ENCODE assay signal across 9 cellular contexts in the genomic region with DNA sequence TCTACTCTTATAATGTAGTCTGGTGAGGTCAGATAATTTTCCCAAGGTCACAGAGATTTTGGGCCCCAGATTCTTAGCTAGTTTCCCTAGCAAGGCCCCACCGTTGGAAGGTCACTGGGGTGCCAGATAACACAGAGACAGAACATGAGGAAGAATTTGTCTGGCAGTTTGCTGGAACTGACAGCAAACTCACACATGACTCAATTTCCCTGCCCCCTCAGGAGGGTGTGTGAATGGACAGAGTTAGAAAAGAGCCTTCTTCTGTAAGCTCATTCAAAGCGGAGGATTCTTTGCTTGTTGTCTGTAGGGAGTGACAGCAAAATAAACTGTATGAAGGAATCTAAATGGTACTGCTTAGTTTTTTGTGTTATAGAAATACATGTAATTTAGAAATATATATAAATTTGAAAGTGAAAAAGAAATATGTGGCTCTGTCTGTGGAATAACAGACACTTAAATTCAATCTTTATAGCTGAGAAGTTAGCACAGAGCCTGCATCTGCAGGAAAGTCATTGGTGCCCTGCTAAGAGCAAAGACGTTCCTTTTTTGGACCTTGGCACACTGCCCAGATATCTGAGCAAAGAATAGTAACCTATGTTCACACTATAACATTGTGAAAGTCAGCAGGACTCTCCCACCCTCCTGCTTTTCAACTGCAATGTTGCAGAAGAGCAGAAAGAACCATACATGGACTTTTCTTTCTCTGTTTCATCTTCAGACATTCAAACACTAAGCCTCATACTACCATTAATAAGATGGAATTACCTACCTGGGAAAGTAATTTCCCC. TPM values are rescaled to one million over a fixed set of nuclear protein-coding genes. Genes with fewer than 3 reads are reported as not detected.
DNase-seq lines count a peak whose midpoint lies in the region; ATAC-seq and TF ChIP-seq lines count a peak whose summit lies in the region.
"Had no signal": no experiment of that assay in that cellular context is flagged by ENCODE, and none has a peak within 500 bp of the region (broad histone marks: within the 10 kb centered on the region; RNA-seq: fewer than 3 reads in every experiment).

No MANE protein-coding gene starts in this region.

- no peaks in the 10 kb centered on the region for H3K27me3 Mint-ChIP-seq in IgD-negative memory B cell
- H3K27me3 Mint-ChIP-seq in activated naive CD8-positive, alpha-beta T cell treated with anti-CD3 and anti-CD28 coated beads for 36 hours, result no peaks in the 10 kb centered on the region

- ATAC-seq in HG02852 (IDR thresholded peaks at IDR 0.05; ENCODE audit: unreplicated experiment), result no peak

- H3K27me3 ChIP-seq in DOHH2 (ENCODE audit: control insufficient read depth, low read length), result no peaks in the 10 kb centered on the region
- H3K27me3 ChIP-seq in muscle layer of duodenum (ENCODE audit: low read depth, low read length), result no peaks in the 10 kb centered on the region

- H3K36me3 Mint-ChIP-seq in IgD-negative memory B cell, result peaks cover 4% of the 10 kb centered on the region
- peaks cover 25% of the 10 kb centered on the region for H3K36me3 Mint-ChIP-seq in activated naive CD8-positive, alpha-beta T cell treated with anti-CD3 and anti-CD28 coated beads for 36 hours

- H3K36me3 ChIP-seq in DOHH2 (ENCODE audit: control insufficient read depth, low read length) (peaks cover 50% of the 10 kb centered on the region), muscle layer of duodenum (ENCODE audit: control insufficient read depth in 1 of 2, insufficient read depth in 2 of 2, low read length in 2 of 2) (peaks cover 9 to 15% of the 10 kb centered on the region in 2 donors)

- peak overlapping the region in 3 of 4 donors; percentile 18 to 96 (median 91) for H3K4me3 Mint-ChIP-seq in IgD-negative memory B cell
- peak overlapping the region; percentile 98 for H3K4me3 Mint-ChIP-seq in activated naive CD8-positive, alpha-beta T cell treated with anti-CD3 and anti-CD28 coated beads for 36 hours

- H3K4me1 ChIP-seq in DOHH2 (ENCODE audit: control insufficient read depth, low read length) (peaks cover 47% of the 10 kb centered on the region), muscle layer of duodenum (ENCODE audit: control insufficient read depth in 1 of 2, insufficient read depth in 2 of 2, low read length in 2 of 2) (peaks cover 10 to 48% of the 10 kb centered on the region in 2 donors)

- H3K9me3 ChIP-seq in DOHH2 (ENCODE audit: control insufficient read depth, insufficient read depth, low read length) (no peaks in the 10 kb centered on the region), muscle layer of duodenum (ENCODE audit: control insufficient read depth in 1 of 2, low read length in 2 of 2) (no peaks in the 10 kb centered on the region)

- no peaks in the 10 kb centered on the region for H3K9me2 ChIP-seq in DOHH2 (replicated peaks; ENCODE audit: control insufficient read depth, low read length)

- H3K27ac ChIP-seq in DOHH2 (ENCODE audit: low read depth, low read length) (peak overlapping the region; percentile 94), muscle layer of duodenum (ENCODE audit: low read length) (peak overlapping the region; percentile 94)

- peaks cover 92% of the 10 kb centered on the region for H3K79me2 ChIP-seq in DOHH2 (ENCODE audit: control insufficient read depth, low read length)

- H3K27ac Mint-ChIP-seq in IgD-negative memory B cell, result peak overlapping the region in 2 of 3 donors; percentile 8 to 39
- H3K27ac Mint-ChIP-seq in activated naive CD8-positive, alpha-beta T cell treated with anti-CD3 and anti-CD28 coated beads for 36 hours, result no peak overlapping the region

- no peak for TF ChIP-seq CTCF in DOHH2 (IDR thresholded peaks at IDR 0.05; ENCODE audit: low read depth, low read length, poor library complexity, severe bottlenecking)
- TF ChIP-seq CTCF in GM20000 (IDR thresholded peaks at IDR 0.05; ENCODE audit: extremely low read depth, missing control alignments), result no peak

- H4K20me1 ChIP-seq in DOHH2 (ENCODE audit: control insufficient read depth, insufficient read depth, low read depth, low read length), result peaks cover 12% of the 10 kb centered on the region; the same call in 1 of the 2 replicates

- H3K4me3 ChIP-seq in DOHH2 (ENCODE audit: low read length), result peak overlapping the region; percentile 90
- peak overlapping the region in 1 of 2 donors; percentile 93 for H3K4me3 ChIP-seq in muscle layer of duodenum (ENCODE audit: low read depth in 1 of 2, low read length in 2 of 2)

- peak overlapping the region; percentile 94 for H3K4me2 ChIP-seq in DOHH2 (ENCODE audit: low read length)

- peaks cover 23% of the 10 kb centered on the region for H3F3A ChIP-seq in DOHH2 (ENCODE audit: control insufficient read depth, insufficient read depth)

- DNase-seq in activated naive CD8-positive, alpha-beta T cell treated with anti-CD3 and anti-CD28 coated beads for 36 hours, result no peak
- DNase-seq in GM20000 (ENCODE audit: low spot score) (no peak), cerebellar cortex (ENCODE audit: low spot score) (no peak), mesenteric fat pad (ENCODE audit: low spot score) (no peak)
- DNase-seq: effector CD8-positive, alpha-beta T cell had no signal

- peaks cover 23 to 35% (median 31%) of the 10 kb centered on the region in 3 donors for H3K4me1 Mint-ChIP-seq in IgD-negative memory B cell
- H3K4me1 Mint-ChIP-seq in activated naive CD8-positive, alpha-beta T cell treated with anti-CD3 and anti-CD28 coated beads for 36 hours, result peaks cover 49% of the 10 kb centered on the region

- no peaks in the 10 kb centered on the region for H3K9me3 Mint-ChIP-seq in IgD-negative memory B cell
- no peaks in the 10 kb centered on the region for H3K9me3 Mint-ChIP-seq in activated naive CD8-positive, alpha-beta T cell treated with anti-CD3 and anti-CD28 coated beads for 36 hours

RNA-seq across cellular contexts. Expression of gene MDH1, which starts 2.1 kb away (rescaled TPM):
- polyA plus RNA-seq in IgD-negative memory B cell, result 213 TPM
- 100 to 1,000 TPM; 235 to 241 TPM for total RNA-seq in activated naive CD8-positive, alpha-beta T cell treated with anti-CD3 and anti-CD28 coated beads for 36 hours
- total RNA-seq in mesenteric fat pad, result 392 TPM

RNA-seq across cellular contexts. Expression of gene WDPCP, which starts 2.5 kb away (rescaled TPM):
- polyA plus RNA-seq in IgD-negative memory B cell, result 2.7 TPM
- 1 to 10 TPM; 7.8 to 8.0 TPM for total RNA-seq in activated naive CD8-positive, alpha-beta T cell treated with anti-CD3 and anti-CD28 coated beads for 36 hours
- 16.9 TPM for total RNA-seq in mesenteric fat pad
